In genomic region chr13:45382739-45383138, GRCh38 we compare ENCODE assay signal across 7 cellular contexts. TPM values are rescaled to one million over a fixed set of nuclear protein-coding genes. Genes with fewer than 3 reads are reported as not detected.
DNase-seq lines count a peak whose midpoint lies in the region; TF ChIP-seq lines count a peak whose summit lies in the region.
"Not testable (repeated sequence)": the region's sequence is repeated elsewhere in the genome, so short reads cannot be mapped to it uniquely, and the experiment has no call there.

No MANE protein-coding gene starts in this region.

- peak overlapping the region in 2 of 3 donors; percentile 48 to 70 for H3K4me3 ChIP-seq in breast epithelium
- H3K4me3 ChIP-seq in neuronal stem cell (ENCODE audit: low read length in 2 of 2); sigmoid colon: not testable (repeated sequence)

- DNase-seq in SK-MEL-5 (ENCODE audit: low read depth, low spot score) = peak; percentile 65
- peak; percentile 8 for DNase-seq in activated effector memory CD4-positive, alpha-beta T cell treated with anti-CD3 and anti-CD28 coated beads, Interleukin-2, amount 50 U/mL, for 16 hours
- DNase-seq in breast epithelium (ENCODE audit: low spot score in 2 of 2) = peak in 1 of 2 donors; percentile 62
- DNase-seq in nephron progenitor cell; neural crest cell (ENCODE audit: low read depth, low spot score); neuronal stem cell (ENCODE audit: low spot score): not testable (repeated sequence)
- DNase-seq in sigmoid colon = peak; percentile 42

- H3K27ac ChIP-seq in breast epithelium (peak overlapping the region; percentile 92 to 96), neuronal stem cell (replicated peaks; ENCODE audit: low read length) (peak overlapping the region; percentile 28)
- not testable (repeated sequence) for H3K27ac ChIP-seq in sigmoid colon

- not testable (repeated sequence) for H3K9me3 ChIP-seq in breast epithelium; neuronal stem cell (replicated peaks in 1 of 2; ENCODE audit: control insufficient read depth in 2 of 2, insufficient read depth in 1 of 2, low read depth in 1 of 2, low read length in 2 of 2); sigmoid colon

- H2BK12ac ChIP-seq in neuronal stem cell (ENCODE audit: low read length) = not testable (repeated sequence)

- not testable (repeated sequence) for H3K14ac ChIP-seq in neuronal stem cell (ENCODE audit: low read length)

- H2AK5ac ChIP-seq in neuronal stem cell (ENCODE audit: low read depth, low read length) = not testable (repeated sequence)

- not testable (repeated sequence) for H4K91ac ChIP-seq in neuronal stem cell (ENCODE audit: low read depth, low read length, poor library complexity)

- H3K4me2 ChIP-seq in neuronal stem cell (ENCODE audit: insufficient read depth, low read length, poor library complexity, severe bottlenecking) = not testable (repeated sequence)

- intact Hi-C loops in breast epithelium (cut with DNase I; ENCODE audit: low total_unique reads); sigmoid colon (cut with DNase I): not testable (repeated sequence)

- not testable (repeated sequence) for H3K23ac ChIP-seq in neuronal stem cell (ENCODE audit: low read depth, low read length, poor library complexity)

- H3K27ac Mint-ChIP-seq in nephron progenitor cell (peak overlapping the region; percentile 66), neural crest cell (ENCODE audit: unreplicated experiment) (peak overlapping the region; percentile 95)

- not testable (repeated sequence) for H4K8ac ChIP-seq in neuronal stem cell (ENCODE audit: low read depth, low read length)

- TF ChIP-seq POLR2A in breast epithelium (IDR thresholded peaks at IDR 0.05); sigmoid colon (IDR thresholded peaks at IDR 0.05): not testable (repeated sequence)

- H3K27me3 Mint-ChIP-seq in nephron progenitor cell (ENCODE audit: low read depth, poor library complexity); neural crest cell (ENCODE audit: low read depth): not testable (repeated sequence)

- H2BK5ac ChIP-seq in neuronal stem cell (ENCODE audit: low read length) = not testable (repeated sequence)

- not testable (repeated sequence) for H3K4ac ChIP-seq in neuronal stem cell (ENCODE audit: low read length)

- not testable (repeated sequence) for TF ChIP-seq EP300 in sigmoid colon (IDR thresholded peaks at IDR 0.05)

- no CpG with 5 or more reads among the region's 8 CpGs for WGBS in neuronal stem cell (ENCODE audit: extremely low coverage in 2 of 2, insufficient read length in 2 of 2, insufficient replicate concordance in 1 of 2), 2 donors
- WGBS in sigmoid colon, 2 donors = 87 to 100% methylated on average over 4 to 8 of the region's 8 CpGs

- peaks cover 42% of the 10 kb centered on the region for H3K36me3 Mint-ChIP-seq in nephron progenitor cell (ENCODE audit: low read depth)
- H3K36me3 Mint-ChIP-seq in neural crest cell (ENCODE audit: low read depth) = peaks cover 21% of the 10 kb centered on the region

- not testable (repeated sequence) for H3K4me1 Mint-ChIP-seq in nephron progenitor cell
- peaks cover 37% of the 10 kb centered on the region for H3K4me1 Mint-ChIP-seq in neural crest cell

- not testable (repeated sequence) for H3K18ac ChIP-seq in neuronal stem cell (ENCODE audit: low read length)

- not testable (repeated sequence) for H2BK15ac ChIP-seq in neuronal stem cell (ENCODE audit: low read length)

- H2AFZ ChIP-seq in neuronal stem cell (ENCODE audit: low read length) = not testable (repeated sequence)

- H2BK120ac ChIP-seq in neuronal stem cell (ENCODE audit: low read depth, low read length) = not testable (repeated sequence)

- in situ Hi-C loops in SK-MEL-5 (cut with HindIII; ENCODE audit: low pct_unique_long_range_greater_than_20kb, low sequenced_read_pairs) = not testable (repeated sequence)

- not testable (repeated sequence) for H3K9me3 Mint-ChIP-seq in nephron progenitor cell, neural crest cell

- H3K4me1 ChIP-seq in breast epithelium; neuronal stem cell (ENCODE audit: control insufficient read depth in 2 of 2, insufficient read depth in 1 of 2, low read depth in 1 of 2, low read length in 2 of 2); sigmoid colon: not testable (repeated sequence)

- H3K27me3 ChIP-seq in breast epithelium; neuronal stem cell (ENCODE audit: control insufficient read depth in 3 of 3, insufficient read depth in 3 of 3, low read depth in 1 of 3, low read length in 3 of 3); sigmoid colon: not testable (repeated sequence)

- TF ChIP-seq CTCF in breast epithelium (IDR thresholded peaks at IDR 0.05); nephron progenitor cell (IDR thresholded peaks at IDR 0.05); neural crest cell (conservative IDR thresholded peaks at IDR 0.05); sigmoid colon (IDR thresholded peaks at IDR 0.05): not testable (repeated sequence)

- not testable (repeated sequence) for H3K36me3 ChIP-seq in breast epithelium
- H3K36me3 ChIP-seq in neuronal stem cell (replicated peaks in 1 of 2; ENCODE audit: control insufficient read depth in 2 of 2, insufficient read depth in 2 of 2, low read length in 2 of 2) = peaks cover 11 to 28% of the 10 kb centered on the region in 2 donors
- peaks cover 0 to 23% (median 5%) of the 10 kb centered on the region in 4 donors for H3K36me3 ChIP-seq in sigmoid colon

- H3K9ac ChIP-seq in neuronal stem cell (ENCODE audit: low read depth, low read length, poor library complexity) = not testable (repeated sequence)

- not testable (repeated sequence) for H3K79me1 ChIP-seq in neuronal stem cell (ENCODE audit: low read depth, low read length)

- H3K4me3 Mint-ChIP-seq in nephron progenitor cell = not testable (repeated sequence)
- peak overlapping the region; percentile 83 for H3K4me3 Mint-ChIP-seq in neural crest cell

RNA-seq across cellular contexts. Expression of gene SLC25A30, which starts 35.4 kb away (rescaled TPM):
- total RNA-seq in SK-MEL-5 (2014; rRNA removed; shearing (Covaris generic)) = 14.7 and 14.9 TPM in 2 replicates
- polyA plus RNA-seq in SK-MEL-5 (2015; cell fraction: cytosol; rRNA removed) = 19.1 and 20.6 TPM in 2 replicates
- polyA plus RNA-seq in SK-MEL-5 (2015; cell fraction: nucleus; rRNA removed) = 12.7 and 18.2 TPM in 2 replicates
- total RNA-seq in breast epithelium = 10 to 100 TPM; 11.7 to 20.3 (median 14.4) TPM
- 14.0 and 15.4 TPM in 2 replicates for total RNA-seq in neural crest cell
- polyA plus RNA-seq in neuronal stem cell (2013, experiment 1 of 2) = 8.0 TPM
- polyA plus RNA-seq in neuronal stem cell (2013, experiment 2 of 2) = 9.0 TPM
- total RNA-seq in sigmoid colon = 10 to 100 TPM in 2 of 4 donors, 1 to 10 TPM in 2; 9.1 to 15.9 (median 10.2) TPM
- polyA plus RNA-seq in sigmoid colon = 1 to 10 TPM; 5.8 to 8.4 (median 6.5) TPM

RNA-seq across cellular contexts. Expression of gene TPT1, which starts 41.8 kb away (rescaled TPM):
- total RNA-seq in SK-MEL-5 (2014; rRNA removed; shearing (Covaris generic)) = 3,844 and 3,941 TPM in 2 replicates
- polyA plus RNA-seq in SK-MEL-5 (2015; cell fraction: cytosol; rRNA removed) = 3,198 and 3,797 TPM in 2 replicates
- 587 and 743 TPM in 2 replicates for polyA plus RNA-seq in SK-MEL-5 (2015; cell fraction: nucleus; rRNA removed)
- total RNA-seq in breast epithelium (1,000 to 10,000 TPM; 3,213 to 3,932 (median 3,461) TPM), neural crest cell (2,364 and 2,627 TPM in 2 replicates), sigmoid colon (1,000 to 10,000 TPM; 3,556 to 5,645 (median 4,871) TPM)
- 2,914 TPM for polyA plus RNA-seq in neuronal stem cell (2013, experiment 1 of 2)
- polyA plus RNA-seq in neuronal stem cell (2013, experiment 2 of 2) = 3,114 TPM
- polyA plus RNA-seq in sigmoid colon = over 10,000 TPM in 2 of 3 donors, 1,000 to 10,000 TPM in 1; 6,420 to 14,118 (median 13,579) TPM
